In genomic region chr3:189070965-189071364, GRCh38 we compare ENCODE assay signal across 9 cellular contexts.
"Had no signal": no experiment of that assay in that cellular context is flagged by ENCODE, and none has a peak within 500 bp of the region (broad histone marks: within the 10 kb centered on the region; RNA-seq: fewer than 3 reads in every experiment).

No MANE protein-coding gene starts in this region.

- H3K4me3 ChIP-seq: GM23248, HAP-1 had no signal

- H3K36me3 Mint-ChIP-seq: IgD-negative memory B cell had no signal

- H3K4me1 ChIP-seq: HAP-1 had no signal

- H3K9me3 Mint-ChIP-seq: HFFc6 had no signal

- H3K9ac ChIP-seq: GM23248 had no signal

- H3K27ac Mint-ChIP-seq: HFFc6, IgD-negative memory B cell had no signal

- H3K36me3 ChIP-seq: HAP-1 had no signal

- H2AFZ ChIP-seq: GM23248 had no signal

- H3K4me1 Mint-ChIP-seq: IgD-negative memory B cell had no signal

- H3K9me3 ChIP-seq: HAP-1 had no signal

- ATAC-seq: HepG2 had no signal

- H3K27me3 Mint-ChIP-seq: IgD-negative memory B cell had no signal

- DNase-seq: GM23248, GOT3, H7, HFFc6, KBM-7 had no signal

- H3K4me3 Mint-ChIP-seq: HFFc6, IgD-negative memory B cell had no signal

- H3K27ac ChIP-seq: GM23248, HL-60 had no signal
